ENCODE assay signal across 34 cellular contexts in the genomic region with DNA sequence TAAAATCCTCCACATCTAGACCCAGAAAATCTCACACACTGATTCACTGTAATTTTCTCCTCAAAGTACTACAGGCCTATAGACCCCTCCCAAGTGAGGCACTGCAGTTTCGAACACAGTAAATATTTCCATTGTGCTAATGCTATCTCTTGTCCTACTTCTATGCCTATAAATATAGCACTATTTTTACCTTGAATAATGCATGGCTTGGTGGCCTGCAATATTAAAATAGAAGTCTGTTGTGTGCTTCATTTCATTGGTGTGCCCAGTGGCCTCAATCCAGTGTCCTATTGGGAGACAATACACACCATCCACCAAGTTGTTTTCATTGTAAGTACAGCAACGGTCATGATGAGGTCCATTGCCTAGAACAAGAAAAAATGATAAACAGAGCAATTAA.
"Had no signal": no experiment of that assay in that cellular context is flagged by ENCODE, and none has a peak within 500 bp of the region (broad histone marks: within the 10 kb centered on the region; RNA-seq: fewer than 3 reads in every experiment).

No MANE protein-coding gene starts in this region.

- H3K27me3 ChIP-seq: MG63 had no signal

- DNase-seq: Karpas-422, Kasumi-1, KBM-7, KG1, MG63, MM.1S, MV-4-11, NCI-H1048, NCI-H1092, NCI-H1092 treated with DMSO at 0.1 percent for 48 hours, NCI-H1105, NCI-H1105 treated with DMSO at 0.1 percent for 48 hours, NCI-H1417, NCI-H1417 treated with DMSO at 0.1 percent for 48 hours, NCI-H1436, NCI-H1436 treated with DMSO at 0.1 percent for 48 hours, NCI-H146, NCI-H1694, NCI-H1694 treated with DMSO at 0.1 percent for 48 hours, NCI-H187, NCI-H187 treated with DMSO at 0.1 percent for 48 hours, NCI-H1930, NCI-H2029, NCI-H2029 treated with DMSO at 0.1 percent for 48 hours, NCI-H2081, NCI-H2081 treated with DMSO at 0.1 percent for 48 hours, NCI-H2107, NCI-H2171 treated with DMSO at 0.1 percent for 48 hours, NCI-H2227 treated with DMSO at 0.1 percent for 48 hours, NCI-H226, NCI-H345, NCI-H446, NCI-H446 treated with DMSO at 0.1 percent for 48 hours had no signal

- H3K9me3 ChIP-seq: MG63 had no signal

- H3K27ac ChIP-seq: KMS-11 had no signal

- H3K9ac ChIP-seq: KMS-11 had no signal

- H3K36me3 ChIP-seq: MG63 had no signal

- H3K4me3 ChIP-seq: MG63 had no signal
